ENCODE assay signal across 12 cellular contexts in genomic region chr6:144152334-144152900, GRCh38. TPM values are rescaled to one million over a fixed set of nuclear protein-coding genes. Genes with fewer than 3 reads are reported as not detected.
A peak's percentile ranks its signal among the peaks of the same experiment; 100 is the strongest.
DNase-seq lines count a peak whose midpoint lies in the region; ATAC-seq and TF ChIP-seq lines count a peak whose summit lies in the region.
"Had no signal": no experiment of that assay in that cellular context is flagged by ENCODE, and none has a peak within 500 bp of the region (broad histone marks: within the 10 kb centered on the region; RNA-seq: fewer than 3 reads in every experiment).

No MANE protein-coding gene starts in this region.

- H4K20me1 ChIP-seq in KMS-11 (ENCODE audit: insufficient read depth), result no peaks in the 10 kb centered on the region
- H4K20me1 ChIP-seq in Karpas-422 (ENCODE audit: insufficient read depth, low read depth, low read length), result no peaks in the 10 kb centered on the region

- peak overlapping the region; percentile 84 for H3K4me3 Mint-ChIP-seq in activated CD8-positive, alpha-beta memory T cell treated with anti-CD3 and anti-CD28 coated beads, Interleukin-2, amount 10 ng/mL, durations not matched to agents 7 days and 5 days
- H3K4me3 Mint-ChIP-seq in activated naive CD8-positive, alpha-beta T cell treated with anti-CD3 and anti-CD28 coated beads, Interleukin-2, amount 50 U/mL, for 24 hours, result peak overlapping the region; percentile 91

- H3K9me3 ChIP-seq in spleen, result no peaks in the 10 kb centered on the region
- no peaks in the 10 kb centered on the region for H3K9me3 ChIP-seq in Karpas-422 (ENCODE audit: low read length)
- H3K9me3 ChIP-seq: tibial artery had no signal

- no peak for TF ChIP-seq POLR2A in spleen (IDR thresholded peaks at IDR 0.05)

- peaks cover 45% of the 10 kb centered on the region for H3K36me3 Mint-ChIP-seq in activated CD8-positive, alpha-beta memory T cell treated with anti-CD3 and anti-CD28 coated beads, Interleukin-2, amount 10 ng/mL, durations not matched to agents 7 days and 5 days
- peaks cover 54% of the 10 kb centered on the region for H3K36me3 Mint-ChIP-seq in activated naive CD8-positive, alpha-beta T cell treated with anti-CD3 and anti-CD28 coated beads, Interleukin-2, amount 50 U/mL, for 24 hours (ENCODE audit: low read depth)

- TF ChIP-seq CTCF in KMS-11 (conservative IDR thresholded peaks at IDR 0.05; ENCODE audit: low read depth, low read length), result no peak
- TF ChIP-seq CTCF in spleen (IDR thresholded peaks at IDR 0.05 in 8 of 11, conservative IDR thresholded peaks at IDR 0.05 in 3 of 11), result no peak

- CTCF ChIA-PET in activated CD8-positive, alpha-beta memory T cell treated with anti-CD3 and anti-CD28 coated beads, Interleukin-2, amount 10 ng/mL, durations not matched to agents 7 days and 5 days (lab: Charles Lee), result interaction anchor here (0.5 to 2.1 kb wide), 7 partner anchors 9 to 623 kb away, joined by 3 to 7 read pairs (median 5); no protein-coding TSS in a partner anchor

- H3K4me1 ChIP-seq in KMS-11 (ENCODE audit: low read depth, poor library complexity, severe bottlenecking) (peaks cover 58% of the 10 kb centered on the region), spleen (peaks cover 14 to 75% (median 65%) of the 10 kb centered on the region in 6 donors), Karpas-422 (ENCODE audit: low read length) (peaks cover 12% of the 10 kb centered on the region; the same call in 1 of the 2 replicates)

- 54 to 86% (median 68%) methylated on average over 6 of the region's 6 CpGs for WGBS in spleen, 5 donors

- H3K36me3 ChIP-seq in KMS-11 (ENCODE audit: insufficient read depth) (no peaks in the 10 kb centered on the region), spleen (peaks cover 0 to 22% (median 0%) of the 10 kb centered on the region in 6 donors), Karpas-422 (ENCODE audit: insufficient read depth, low read length) (no peaks in the 10 kb centered on the region)
- H3K36me3 ChIP-seq: tibial artery had no signal

- H3K9ac ChIP-seq in KMS-11 (no peak overlapping the region), Karpas-422 (ENCODE audit: low read length) (no peak overlapping the region)

- H3K27me3 ChIP-seq in KMS-11 (ENCODE audit: insufficient read depth, low read depth) (no peaks in the 10 kb centered on the region), spleen (replicated peaks in 1 of 7) (no peaks in the 10 kb centered on the region), Karpas-422 (ENCODE audit: low read length) (no peaks in the 10 kb centered on the region)
- H3K27me3 ChIP-seq: tibial artery had no signal

- intact Hi-C loops in spleen (cut with DNase I; ENCODE audit: low total_unique reads), result loop anchor here (10.0 kb wide), 1 partner anchor 62 kb away; no protein-coding TSS in a partner anchor

- no peaks in the 10 kb centered on the region for H3K9me2 ChIP-seq in Karpas-422 (replicated peaks; ENCODE audit: insufficient read depth, low read length)

- H3K27me3 Mint-ChIP-seq in activated CD8-positive, alpha-beta memory T cell treated with anti-CD3 and anti-CD28 coated beads, Interleukin-2, amount 10 ng/mL, durations not matched to agents 7 days and 5 days, result peaks cover 7% of the 10 kb centered on the region
- H3K27me3 Mint-ChIP-seq in activated naive CD8-positive, alpha-beta T cell treated with anti-CD3 and anti-CD28 coated beads, Interleukin-2, amount 50 U/mL, for 24 hours, result no peaks in the 10 kb centered on the region

- no peak overlapping the region for H3K4me3 ChIP-seq in KMS-11 (IDR thresholded peaks at IDR 0.05; ENCODE audit: insufficient read depth, low read depth, low read length)
- H3K4me3 ChIP-seq in spleen, result peak overlapping the region in 5 of 8 donors; percentile 71 to 85 (median 83)
- no peak overlapping the region for H3K4me3 ChIP-seq in Karpas-422 (ENCODE audit: low read length)
- H3K4me3 ChIP-seq: tibial artery had no signal

- no peak for DNase-seq in activated CD8-positive, alpha-beta memory T cell treated with anti-CD3 and anti-CD28 coated beads, Interleukin-2, amount 10 ng/mL, durations not matched to agents 7 days and 5 days
- no peak for DNase-seq in activated CD8-positive, alpha-beta memory T cell treated with anti-CD3 and anti-CD28 coated beads, Interleukin-2, amount 50 U/mL, for 4 hours
- DNase-seq in activated naive CD8-positive, alpha-beta T cell treated with anti-CD3 and anti-CD28 coated beads, Interleukin-2, amount 50 U/mL, for 24 hours, result no peak
- DNase-seq in spleen (peak; percentile 80), SKM-1 (lab: John Stamatoyannopoulos, UW; ENCODE audit: unreplicated experiment) (no peak), Karpas-422 (no peak)
- DNase-seq: DMS53, NCI-H1694, NCI-H526, tibial artery had no signal

- peak overlapping the region; percentile 79 for H3K4me2 ChIP-seq in KMS-11
- no peak overlapping the region for H3K4me2 ChIP-seq in Karpas-422 (ENCODE audit: low read depth, low read length, poor library complexity, severe bottlenecking)

- peaks cover 19% of the 10 kb centered on the region for H3K79me2 ChIP-seq in KMS-11 (ENCODE audit: insufficient read depth, low read depth)
- H3K79me2 ChIP-seq in Karpas-422 (ENCODE audit: low read length), result no peaks in the 10 kb centered on the region

- peaks cover 62% of the 10 kb centered on the region for H3K4me1 Mint-ChIP-seq in activated CD8-positive, alpha-beta memory T cell treated with anti-CD3 and anti-CD28 coated beads, Interleukin-2, amount 10 ng/mL, durations not matched to agents 7 days and 5 days
- peaks cover 67% of the 10 kb centered on the region for H3K4me1 Mint-ChIP-seq in activated naive CD8-positive, alpha-beta T cell treated with anti-CD3 and anti-CD28 coated beads, Interleukin-2, amount 50 U/mL, for 24 hours

- H2AFZ ChIP-seq in KMS-11 (ENCODE audit: low read depth) (no peak overlapping the region), Karpas-422 (ENCODE audit: low read length) (no peak overlapping the region)

- ATAC-seq in activated CD8-positive, alpha-beta memory T cell treated with anti-CD3 and anti-CD28 coated beads, Interleukin-2, amount 10 ng/mL, durations not matched to agents 7 days and 5 days, result no peak
- no peak for ATAC-seq in activated naive CD8-positive, alpha-beta T cell treated with anti-CD3 and anti-CD28 coated beads, Interleukin-2, amount 50 U/mL, for 24 hours
- no peak for ATAC-seq in GM18519 (IDR thresholded peaks at IDR 0.05; ENCODE audit: low FRiP score, unreplicated experiment)

- peak overlapping the region; percentile 70; the same call in 1 of the 2 replicates for H3K27ac ChIP-seq in KMS-11
- peak overlapping the region in 7 of 8 donors; percentile 91 to 97 (median 95) for H3K27ac ChIP-seq in spleen
- no peak overlapping the region for H3K27ac ChIP-seq in Karpas-422 (ENCODE audit: low read length)
- H3K27ac ChIP-seq: tibial artery had no signal

- H3K9me3 Mint-ChIP-seq in activated CD8-positive, alpha-beta memory T cell treated with anti-CD3 and anti-CD28 coated beads, Interleukin-2, amount 10 ng/mL, durations not matched to agents 7 days and 5 days (ENCODE audit: low read depth), result no peaks in the 10 kb centered on the region
- no peaks in the 10 kb centered on the region for H3K9me3 Mint-ChIP-seq in activated naive CD8-positive, alpha-beta T cell treated with anti-CD3 and anti-CD28 coated beads, Interleukin-2, amount 50 U/mL, for 24 hours

- H3K27ac Mint-ChIP-seq in activated CD8-positive, alpha-beta memory T cell treated with anti-CD3 and anti-CD28 coated beads, Interleukin-2, amount 10 ng/mL, durations not matched to agents 7 days and 5 days, result peak overlapping the region; percentile 97
- H3K27ac Mint-ChIP-seq in activated naive CD8-positive, alpha-beta T cell treated with anti-CD3 and anti-CD28 coated beads, Interleukin-2, amount 50 U/mL, for 24 hours, result peak overlapping the region; percentile 96

RNA-seq across cellular contexts. Expression of gene STX11, which starts 2.1 kb away (rescaled TPM):
- total RNA-seq in activated CD8-positive, alpha-beta memory T cell treated with anti-CD3 and anti-CD28 coated beads, Interleukin-2, amount 10 ng/mL, durations not matched to agents 7 days and 5 days, result 10 to 100 TPM; 26.5 to 29.0 TPM
- 10 to 100 TPM; 34.8 to 76.0 (median 52.0) TPM for total RNA-seq in spleen
- 10 to 100 TPM in 1 of 3 donors, 1 to 10 TPM in 2; 5.9 to 14.4 (median 9.3) TPM for polyA plus RNA-seq in spleen
- total RNA-seq in Karpas-422 (2014; rRNA removed; shearing (Covaris generic); ENCODE audit: low replicate concordance), result not detected in 2 replicates

RNA-seq across cellular contexts. Expression of gene SF3B5, which starts 57.0 kb away (rescaled TPM):
- total RNA-seq in activated CD8-positive, alpha-beta memory T cell treated with anti-CD3 and anti-CD28 coated beads, Interleukin-2, amount 10 ng/mL, durations not matched to agents 7 days and 5 days, result 100 to 1,000 TPM; 151 to 176 TPM
- total RNA-seq in spleen, result 100 to 1,000 TPM in 3 of 7 donors, 10 to 100 TPM in 4; 80.1 to 153 (median 89.6) TPM
- polyA plus RNA-seq in spleen, result 100 to 1,000 TPM; 172 to 236 (median 189) TPM
- total RNA-seq in Karpas-422 (2014; rRNA removed; shearing (Covaris generic); ENCODE audit: low replicate concordance), result 149 and 168 TPM in 2 replicates

Comparison
In these comparisons a context has a peak if more than half of its experiments do, and no peak if none do; other contexts are left out.
1. H3K4me3 ChIP-seq: peak in spleen (5 of 8); none in KMS-11 (single experiment) and Karpas-422 (single experiment).
2. RNA of gene STX11, which starts 2.1 kb away (total RNA-seq): 34.8 to 76.0 TPM in spleen and 26.5 to 29.0 TPM in activated CD8-positive, alpha-beta memory T cell treated with anti-CD3 and anti-CD28 coated beads, Interleukin-2, amount 10 ng/mL, durations not matched to agents 7 days and 5 days; not detected in Karpas-422; every median in the first group is over 10 times any median in the second.